In the genomic region with DNA sequence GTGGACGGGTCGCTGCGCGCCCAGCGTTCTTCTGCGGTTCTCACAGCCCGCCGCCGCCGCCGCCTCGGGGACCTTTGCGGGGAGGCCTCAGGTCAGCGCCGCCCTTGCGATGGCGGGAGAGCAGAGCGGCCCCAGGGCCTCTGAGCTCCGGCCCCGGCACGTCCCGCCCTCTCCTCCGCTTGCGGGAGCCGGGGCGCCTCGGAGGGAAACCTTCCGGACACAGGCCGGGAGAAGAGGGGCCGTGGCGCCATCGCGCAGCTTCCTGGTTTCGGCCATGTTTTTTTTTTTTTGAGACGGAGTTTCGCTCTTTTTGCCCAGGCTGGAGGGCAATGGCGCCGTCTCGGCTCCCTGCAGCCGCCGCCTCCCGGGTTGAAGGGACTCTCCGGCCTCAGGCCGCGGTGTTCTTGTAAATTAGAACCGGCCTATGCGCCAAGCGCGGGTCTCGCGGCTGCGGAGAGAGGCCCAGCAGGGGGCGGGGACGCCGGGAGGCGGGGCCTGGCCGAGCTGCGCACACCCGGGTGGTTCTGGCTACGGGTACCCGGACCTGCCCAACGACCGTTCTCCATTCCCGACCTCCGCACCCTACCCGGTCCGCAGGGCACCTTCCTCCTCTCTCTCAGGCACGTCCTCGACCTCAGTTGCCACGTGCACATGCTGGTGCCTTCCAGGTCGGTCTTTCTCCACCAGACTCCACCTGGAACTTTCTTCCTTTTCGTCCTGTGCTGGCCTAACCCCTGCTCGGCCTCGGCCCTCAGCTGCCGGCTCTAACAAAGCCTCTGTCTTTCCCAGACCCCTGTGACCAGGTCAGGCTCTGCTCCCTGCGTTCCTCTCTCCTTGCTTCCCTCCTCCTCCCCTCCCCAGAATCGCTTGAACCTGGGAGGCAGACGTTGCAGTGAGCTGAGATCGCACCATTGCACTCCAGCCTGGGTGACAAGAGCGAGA, we compare ENCODE assay signal across 8 cellular contexts. TPM values are rescaled to one million over a fixed set of nuclear protein-coding genes. Genes with fewer than 3 reads are reported as not detected.
DNase-seq lines count a peak whose midpoint lies in the region; ATAC-seq and TF ChIP-seq lines count a peak whose summit lies in the region.

No MANE protein-coding gene starts in this region.

- ATAC-seq in HG02840 (IDR thresholded peaks at IDR 0.05; ENCODE audit: low FRiP score, unreplicated experiment), result peak; percentile 82

- no peaks in the 10 kb centered on the region for H3K36me3 ChIP-seq in kidney epithelial cell (ENCODE audit: control insufficient read depth, insufficient read depth, low read length)

- peak; percentile 66 for DNase-seq in SIG-M5 treated with dmso at 0.1 percent for 504 hours (lab: John Stamatoyannopoulos, UW; ENCODE audit: unreplicated experiment)
- DNase-seq in SIG-M5 (lab: John Stamatoyannopoulos, UW), result no peak
- DNase-seq in NCI-H2029 (lab: John Stamatoyannopoulos, UW), result peak; percentile 65
- DNase-seq in activated CD4-positive, alpha-beta T cell treated with anti-CD3 and anti-CD28 coated beads for 24 hours (ENCODE audit: low read depth in 2 of 2), result peak; percentile 67 to 74
- DNase-seq in cerebellum (ENCODE audit: low spot score), result peak; percentile 87
- no peak for DNase-seq in kidney epithelial cell (ENCODE audit: low read depth)
- DNase-seq in stimulated activated CD4-positive, alpha-beta T cell treated with anti-CD3 and anti-CD28 coated beads, Interleukin-1b, Interleukin-23, amount 100 ng/mL, for 24 hours (ENCODE audit: low read depth in 4 of 4, low spot score in 1 of 4), result peak; percentile 49 to 71 (median 66)

- TF ChIP-seq CTCF in kidney epithelial cell (IDR thresholded peaks at IDR 0.05; ENCODE audit: insufficient read depth, low read length, poor library complexity, severe bottlenecking), result no peak

- H3K4me3 ChIP-seq in kidney epithelial cell (ENCODE audit: low read depth, low read length), result peak overlapping the region; percentile 69

- no peaks in the 10 kb centered on the region for H3K27me3 ChIP-seq in kidney epithelial cell (ENCODE audit: control insufficient read depth, insufficient read depth, low read length)

RNA-seq across cellular contexts. Expression of a gene that starts 28.8 kb away (rescaled TPM):
- total RNA-seq in cerebellum, result 24.1 TPM
- 88.5 and 95.4 TPM in 2 replicates for total RNA-seq in kidney epithelial cell

RNA-seq across cellular contexts. Expression of a gene that starts 29.7 kb away (rescaled TPM):
- total RNA-seq in cerebellum (42.8 TPM), kidney epithelial cell (26.0 and 31.1 TPM in 2 replicates)

Comparison
In these comparisons a context has a peak if more than half of its experiments do, and no peak if none do; other contexts are left out.
1. DNase-seq: peak in SIG-M5 treated with dmso at 0.1 percent for 504 hours (single experiment), NCI-H2029 (single experiment), activated CD4-positive, alpha-beta T cell treated with anti-CD3 and anti-CD28 coated beads for 24 hours (2 of 2), cerebellum (single experiment) and stimulated activated CD4-positive, alpha-beta T cell treated with anti-CD3 and anti-CD28 coated beads, Interleukin-1b, Interleukin-23, amount 100 ng/mL, for 24 hours (4 of 4); none in SIG-M5 (single experiment) and kidney epithelial cell (single experiment).